In the genomic region with DNA sequence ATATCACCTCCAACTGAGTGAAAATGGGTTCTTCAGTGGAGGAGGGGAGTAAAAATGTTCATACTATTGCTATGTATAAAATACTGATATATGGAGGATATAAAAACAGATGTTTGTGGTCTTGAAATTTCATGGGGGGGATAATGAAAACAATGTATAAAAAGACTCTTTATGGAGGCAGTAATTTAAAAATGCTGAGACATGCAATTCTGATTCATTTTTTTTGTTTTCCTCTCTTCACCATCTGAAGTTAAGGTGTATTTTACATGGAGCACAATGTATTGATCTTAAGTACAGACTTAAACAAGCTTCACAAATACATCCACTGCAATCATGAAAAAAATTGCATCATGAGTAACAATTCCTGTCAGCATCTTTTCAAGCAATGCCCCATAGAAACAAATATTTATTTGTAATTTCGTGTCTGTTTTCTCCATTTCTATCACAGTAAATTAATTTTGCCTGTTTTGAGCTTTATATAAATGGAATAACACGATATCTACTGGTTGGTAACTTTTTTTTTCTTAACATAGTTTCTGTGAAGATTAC, we compare ENCODE assay signal across 1 cellular context.
TF ChIP-seq lines count a peak whose summit lies in the region.

No MANE protein-coding gene starts in this region.

TF ChIP-seq in GM23338, 12 proteins besides CTCF, POLR2A, EP300 and RAD21 (continued from another document):
- TF ChIP-seq ZNF462 (CRISPR knock-in tag; IDR thresholded peaks at IDR 0.05): no peak
- TF ChIP-seq CREB1 (CRISPR knock-in tag; IDR thresholded peaks at IDR 0.05; ENCODE audit: low read depth): no peak
- no peak for TF ChIP-seq ZNF331 (CRISPR knock-in tag; IDR thresholded peaks at IDR 0.05; ENCODE audit: low read depth)
- TF ChIP-seq NANOG (IDR thresholded peaks at IDR 0.05; ENCODE audit: borderline replicate concordance): no peak
- no peak for TF ChIP-seq ZNF114 (CRISPR knock-in tag; IDR thresholded peaks at IDR 0.05)
- TF ChIP-seq EZH2 (IDR thresholded peaks at IDR 0.05; ENCODE audit: low read depth, unreplicated experiment): no peak
- no peak for TF ChIP-seq STAT1 (IDR thresholded peaks at IDR 0.05; ENCODE audit: unreplicated experiment)
- TF ChIP-seq, protein P1, sequence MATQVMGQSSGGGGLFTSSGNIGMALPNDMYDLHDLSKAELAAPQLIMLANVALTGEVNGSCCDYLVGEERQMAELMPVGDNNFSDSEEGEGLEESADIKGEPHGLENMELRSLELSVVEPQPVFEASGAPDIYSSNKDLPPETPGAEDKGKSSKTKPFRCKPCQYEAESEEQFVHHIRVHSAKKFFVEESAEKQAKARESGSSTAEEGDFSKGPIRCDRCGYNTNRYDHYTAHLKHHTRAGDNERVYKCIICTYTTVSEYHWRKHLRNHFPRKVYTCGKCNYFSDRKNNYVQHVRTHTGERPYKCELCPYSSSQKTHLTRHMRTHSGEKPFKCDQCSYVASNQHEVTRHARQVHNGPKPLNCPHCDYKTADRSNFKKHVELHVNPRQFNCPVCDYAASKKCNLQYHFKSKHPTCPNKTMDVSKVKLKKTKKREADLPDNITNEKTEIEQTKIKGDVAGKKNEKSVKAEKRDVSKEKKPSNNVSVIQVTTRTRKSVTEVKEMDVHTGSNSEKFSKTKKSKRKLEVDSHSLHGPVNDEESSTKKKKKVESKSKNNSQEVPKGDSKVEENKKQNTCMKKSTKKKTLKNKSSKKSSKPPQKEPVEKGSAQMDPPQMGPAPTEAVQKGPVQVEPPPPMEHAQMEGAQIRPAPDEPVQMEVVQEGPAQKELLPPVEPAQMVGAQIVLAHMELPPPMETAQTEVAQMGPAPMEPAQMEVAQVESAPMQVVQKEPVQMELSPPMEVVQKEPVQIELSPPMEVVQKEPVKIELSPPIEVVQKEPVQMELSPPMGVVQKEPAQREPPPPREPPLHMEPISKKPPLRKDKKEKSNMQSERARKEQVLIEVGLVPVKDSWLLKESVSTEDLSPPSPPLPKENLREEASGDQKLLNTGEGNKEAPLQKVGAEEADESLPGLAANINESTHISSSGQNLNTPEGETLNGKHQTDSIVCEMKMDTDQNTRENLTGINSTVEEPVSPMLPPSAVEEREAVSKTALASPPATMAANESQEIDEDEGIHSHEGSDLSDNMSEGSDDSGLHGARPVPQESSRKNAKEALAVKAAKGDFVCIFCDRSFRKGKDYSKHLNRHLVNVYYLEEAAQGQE (IDR thresholded peaks at IDR 0.05; ENCODE audit: unreplicated experiment): no peak
- TF ChIP-seq EZH2phosphoT487 (IDR thresholded peaks at IDR 0.05; ENCODE audit: unreplicated experiment): no peak
- TF ChIP-seq JUNB (IDR thresholded peaks at IDR 0.05; ENCODE audit: unreplicated experiment): no peak
